In the genomic region with DNA sequence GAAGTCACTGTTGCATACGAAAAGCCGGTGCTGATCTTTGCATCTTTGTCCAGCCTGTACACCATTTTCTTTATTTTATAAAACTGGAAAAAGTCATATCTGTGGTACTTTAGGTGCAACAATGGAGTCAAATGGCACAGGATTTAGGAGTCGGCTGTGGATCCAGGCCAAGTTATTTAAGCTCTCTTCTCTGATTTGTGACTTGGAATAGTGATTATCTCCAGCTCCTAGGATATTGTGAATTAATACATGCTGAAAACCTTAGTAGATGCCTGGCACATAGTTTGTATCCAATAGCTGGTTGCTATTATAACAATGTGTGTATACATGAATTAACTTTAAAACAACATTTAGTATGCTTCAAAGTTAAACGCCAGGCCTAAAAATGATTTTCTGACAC, we compare ENCODE assay signal across 9 cellular contexts. TPM values are rescaled to one million over a fixed set of nuclear protein-coding genes. Genes with fewer than 3 reads are reported as not detected.
"Had no signal": no experiment of that assay in that cellular context is flagged by ENCODE, and none has a peak within 500 bp of the region (broad histone marks: within the 10 kb centered on the region; RNA-seq: fewer than 3 reads in every experiment).

No MANE protein-coding gene starts in this region.

- DNase-seq: GDM1, GF-D8 had no signal

- FAIRE-seq: G401.6, GM12878, GM12891, GM12892, GM18507, GM19239 had no signal

- ATAC-seq: GM12878 had no signal

- H3K4me3 ChIP-seq: GM12878 had no signal

RNA-seq across cellular contexts. Expression of a gene that starts 6.2 kb away (rescaled TPM):
- total RNA-seq: G401, GM12878 had no signal

RNA-seq across cellular contexts. Expression of a gene that starts 43.6 kb away (rescaled TPM):
- total RNA-seq: G401, GM12878 had no signal
- polyA plus RNA-seq: GM12878 had no signal
